In the genomic region with DNA sequence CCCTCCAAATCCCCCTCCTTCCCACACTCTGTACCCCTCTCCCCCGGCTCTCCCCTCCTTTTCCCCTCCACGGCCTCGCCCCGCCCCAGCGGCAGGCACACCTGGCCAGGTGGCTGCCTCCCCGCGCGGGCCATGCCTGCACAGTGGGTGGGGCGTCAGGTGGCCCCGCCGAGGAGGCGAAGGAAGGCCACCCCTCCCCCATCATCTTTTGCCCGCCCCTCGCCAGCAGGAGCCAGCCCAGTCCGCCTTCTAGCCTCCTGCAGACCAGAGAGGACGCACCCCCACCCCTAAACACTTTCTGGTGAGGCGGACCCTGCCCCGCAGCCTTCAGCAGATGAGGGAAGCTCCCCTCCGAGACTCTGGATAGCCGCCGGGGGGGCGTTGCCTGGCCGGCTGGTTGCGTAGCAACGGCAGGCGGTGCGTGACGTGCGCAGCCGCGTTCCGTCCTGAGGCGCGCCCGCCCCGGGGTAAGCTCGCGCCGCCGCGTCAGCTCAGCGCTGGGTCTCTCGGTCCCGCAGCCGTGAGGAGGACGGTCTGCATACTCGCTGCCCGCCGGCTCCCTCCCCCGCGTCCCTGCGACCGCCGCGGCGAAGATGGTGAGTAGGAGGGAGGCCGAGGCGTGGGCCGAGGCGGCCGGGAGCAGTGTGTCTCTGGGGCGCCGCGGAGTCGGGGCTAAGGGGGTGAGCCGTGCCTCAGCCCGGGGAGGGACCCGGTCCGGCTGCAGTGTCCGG, we compare ENCODE assay signal across 8 cellular contexts. TPM values are rescaled to one million over a fixed set of nuclear protein-coding genes. Genes with fewer than 3 reads are reported as not detected.
DNase-seq lines count a peak whose midpoint lies in the region; ATAC-seq and TF ChIP-seq lines count a peak whose summit lies in the region.

Gene DSTN (plus strand): TSS at position 460 of the 731 bp plus-strand sequence. CDS start 134 bp downstream, at position 594.

- H3K4me1 Mint-ChIP-seq in T-helper 2 cell treated with Interferon-gamma antibody and Interleukin-4, amounts not matched to agents 5 μg/mL and 100 μg/mL, for 36 hours (ENCODE audit: low read depth), result peaks cover 24% of the 10 kb centered on the region

- intact Hi-C loops in ascending aorta (cut with DNase I) (loop anchor here (1.0 to 5.0 kb wide), 5 partner anchors 11 to 273 kb away; no protein-coding TSS in a partner anchor), right cardiac atrium (cut with DNase I) (loop anchor here in 1 of 4 donors (5.0 kb wide), 1 partner anchor 32 kb away; no protein-coding TSS in a partner anchor), uterus (cut with DNase I; ENCODE audit: low total_unique reads) (loop anchor here (5.0 kb wide), 1 partner anchor 38 kb away; no protein-coding TSS in a partner anchor)

- peak within 1 kb of the TSS; percentile 93 for H3K27ac Mint-ChIP-seq in T-helper 2 cell treated with Interferon-gamma antibody and Interleukin-4, amounts not matched to agents 5 μg/mL and 100 μg/mL, for 36 hours

- peaks cover 3 to 4% of the 10 kb centered on the region in 2 donors for H3K36me3 ChIP-seq in ascending aorta
- H3K36me3 ChIP-seq in uterus, result no peaks in the 10 kb centered on the region

- peak; percentile 94 for ATAC-seq in GM18505 (IDR thresholded peaks at IDR 0.05; ENCODE audit: unreplicated experiment)
- peak; percentile 88 for ATAC-seq in HG02938 (IDR thresholded peaks at IDR 0.05; ENCODE audit: unreplicated experiment)
- peak; percentile 93 to 94 for ATAC-seq in right cardiac atrium

- under 1% methylated on average over 70 of the region's 70 CpGs for WGBS in right cardiac atrium

- DNase-seq in NCI-H1694 treated with DMSO at 0.1 percent for 48 hours (lab: John Stamatoyannopoulos, UW) (peak; percentile 36), ascending aorta (ENCODE audit: low spot score in 2 of 2) (peak; percentile 76 to 97), right cardiac atrium (peak; percentile 95 to 98 (median 97)), pulmonary artery endothelial cell (ENCODE audit: low read depth, low spot score) (peak; percentile 81), uterus (peak; percentile 94 to 96)
- peak; percentile 87 for DNase-seq in T-helper 2 cell treated with Interferon-gamma antibody and Interleukin-4, amounts not matched to agents 5 μg/mL and 100 μg/mL, for 36 hours (ENCODE audit: low spot score)

- TF ChIP-seq CTCF in ascending aorta (IDR thresholded peaks at IDR 0.05) (no peak), uterus (IDR thresholded peaks at IDR 0.05) (no peak)

- H3K4me3 ChIP-seq in ascending aorta (peak within 1 kb of the TSS; percentile 93 to 99), right cardiac atrium (ENCODE audit: low read length) (peak within 1 kb of the TSS; percentile 80), uterus (peak within 1 kb of the TSS; percentile 72 to 77)

- H3K9me3 ChIP-seq in ascending aorta, result no peaks in the 10 kb centered on the region
- no peaks in the 10 kb centered on the region for H3K9me3 ChIP-seq in right cardiac atrium (ENCODE audit: control insufficient read depth, low read length)
- no peaks in the 10 kb centered on the region for H3K9me3 ChIP-seq in uterus

- peak within 1 kb of the TSS; percentile 94 for H3K4me3 Mint-ChIP-seq in T-helper 2 cell treated with Interferon-gamma antibody and Interleukin-4, amounts not matched to agents 5 μg/mL and 100 μg/mL, for 36 hours

- peaks cover 18% of the 10 kb centered on the region for H3K27me3 Mint-ChIP-seq in T-helper 2 cell treated with Interferon-gamma antibody and Interleukin-4, amounts not matched to agents 5 μg/mL and 100 μg/mL, for 36 hours (ENCODE audit: low read depth)

- H3K27me3 ChIP-seq in ascending aorta (no peaks in the 10 kb centered on the region), right cardiac atrium (ENCODE audit: control insufficient read depth, insufficient read depth) (no peaks in the 10 kb centered on the region), uterus (no peaks in the 10 kb centered on the region)

- H3K27ac ChIP-seq in ascending aorta (peak within 1 kb of the TSS; percentile 98 to 100), right cardiac atrium (ENCODE audit: low read length) (peak within 1 kb of the TSS; percentile 97), uterus (peak within 1 kb of the TSS; percentile 99 to 100)

- no peaks in the 10 kb centered on the region for H3K9me3 Mint-ChIP-seq in T-helper 2 cell treated with Interferon-gamma antibody and Interleukin-4, amounts not matched to agents 5 μg/mL and 100 μg/mL, for 36 hours

- TF ChIP-seq POLR2A in GM18505 (IDR thresholded peaks at IDR 0.05; ENCODE audit: borderline replicate concordance, extremely low read depth, insufficient read depth, insufficient read length) (peak; percentile 67), uterus (IDR thresholded peaks at IDR 0.05) (peak; percentile 98 to 100)

- peaks cover 9% of the 10 kb centered on the region for H3K36me3 Mint-ChIP-seq in T-helper 2 cell treated with Interferon-gamma antibody and Interleukin-4, amounts not matched to agents 5 μg/mL and 100 μg/mL, for 36 hours (ENCODE audit: low read depth)

- H3K4me1 ChIP-seq in ascending aorta (peaks cover 11 to 34% of the 10 kb centered on the region in 2 donors), right cardiac atrium (ENCODE audit: control insufficient read depth, insufficient read depth, low read length) (peaks cover 3% of the 10 kb centered on the region), uterus (no peaks in the 10 kb centered on the region)

RNA-seq across cellular contexts. Expression of gene DSTN, which starts in this region (rescaled TPM):
- total RNA-seq in ascending aorta (452 TPM), right cardiac atrium (100 to 1,000 TPM; 720 to 770 (median 741) TPM), pulmonary artery endothelial cell (200 and 203 TPM in 2 replicates), uterus (100 to 1,000 TPM; 294 to 674 (median 623) TPM)
- 929 TPM for polyA plus RNA-seq in right cardiac atrium

Comparison
In these comparisons a context has a peak if more than half of its experiments do, and no peak if none do; other contexts are left out.
1. Peak in every context shown above with its lines: DNase-seq, ATAC-seq, H3K4me3 ChIP-seq and H3K27ac ChIP-seq.
2. DNase-seq: peak in every context shown above with its lines; median percentile 97 in right cardiac atrium; 95 in uterus; 87 in T-helper 2 cell treated with Interferon-gamma antibody and Interleukin-4, amounts not matched to agents 5 μg/mL and 100 μg/mL, for 36 hours; 86 in ascending aorta; 81 in pulmonary artery endothelial cell; 36 in NCI-H1694 treated with DMSO at 0.1 percent for 48 hours.